1 cellular context compared by ENCODE assay signal in genomic region chr10:13340626-13341370, GRCh38.
A peak's percentile ranks its signal among the peaks of the same experiment; 100 is the strongest.
TF ChIP-seq lines count a peak whose summit lies in the region.

No MANE protein-coding gene starts in this region.

TF ChIP-seq in GM12878, 131 proteins besides CTCF, POLR2A, EP300 and RAD21 (continued from another document and continues in another):
- no peak for TF ChIP-seq ZBTB4 (CRISPR knock-in tag; IDR thresholded peaks at IDR 0.05)
- TF ChIP-seq ATF3 (IDR thresholded peaks at IDR 0.05; ENCODE audit: borderline replicate concordance, extremely low read depth, low read depth, low read length) = no peak
- no peak for TF ChIP-seq SRF (IDR thresholded peaks at IDR 0.05; ENCODE audit: low read depth in 2 of 2, low read length in 2 of 2)
- 0 out of 2 replicates have a peak, but pooled peaks have one; percentile 64 for TF ChIP-seq SIN3A (IDR thresholded peaks at IDR 0.05; ENCODE audit: low read depth, low read length)
- TF ChIP-seq USF1 (IDR thresholded peaks at IDR 0.05; ENCODE audit: borderline replicate concordance, extremely low read length, insufficient read depth, low read depth, low read length) = no peak
- TF ChIP-seq MEF2B (IDR thresholded peaks at IDR 0.05; ENCODE audit: partially characterized antibody, poor library complexity, severe bottlenecking) = peak; percentile 79
- 0 out of 2 replicates have a peak, but pooled peaks have one; percentile 47 for TF ChIP-seq MEF2A (IDR thresholded peaks at IDR 0.05; ENCODE audit: insufficient read depth, low read depth, low read length)
- TF ChIP-seq RCOR1 (conservative IDR thresholded peaks at IDR 0.05; ENCODE audit: low read depth, low read length) = no peak; the same call in 1 of the 2 replicates
- no peak for TF ChIP-seq ZNF24 (IDR thresholded peaks at IDR 0.05)
- TF ChIP-seq PKNOX1 (IDR thresholded peaks at IDR 0.05) = no peak
- peak; percentile 39 to 57; a peak in 2 of 4 replicates for TF ChIP-seq IKZF2 (IDR thresholded peaks at IDR 0.05)
- no peak for TF ChIP-seq EZH2 (IDR thresholded peaks at IDR 0.05; ENCODE audit: borderline replicate concordance, control insufficient read depth, low read depth, low read length)
- no peak for TF ChIP-seq SMAD1 (IDR thresholded peaks at IDR 0.05; ENCODE audit: low read depth, partially characterized antibody)
- 0 out of 2 replicates have a peak, but pooled peaks have one; percentile 25 for TF ChIP-seq PML (IDR thresholded peaks at IDR 0.05; ENCODE audit: low read length)
- TF ChIP-seq NKRF (conservative IDR thresholded peaks at IDR 0.05) = no peak
- TF ChIP-seq PAX5 (IDR thresholded peaks at IDR 0.05; ENCODE audit: borderline replicate concordance, low read depth, low read length) = no peak
- TF ChIP-seq KLF5 (IDR thresholded peaks at IDR 0.05; ENCODE audit: partially characterized antibody) = no peak
- TF ChIP-seq SPI1 (IDR thresholded peaks at IDR 0.05; ENCODE audit: borderline replicate concordance, insufficient read depth, low read depth, low read length) = no peak
- 0 out of 2 replicates have a peak, but pooled peaks have one; percentile 52 for TF ChIP-seq MXI1 (IDR thresholded peaks at IDR 0.05; ENCODE audit: low read depth, low read length)
- TF ChIP-seq NR2C2 (IDR thresholded peaks at IDR 0.05; ENCODE audit: borderline replicate concordance, control insufficient read depth, insufficient read length, low read depth) = no peak
- TF ChIP-seq HDAC2 (IDR thresholded peaks at IDR 0.05) = no peak
- no peak for TF ChIP-seq ZBTB33 (IDR thresholded peaks at IDR 0.05)
- TF ChIP-seq ZNF622 (IDR thresholded peaks at IDR 0.05) = no peak
- no peak for TF ChIP-seq PBX3 (IDR thresholded peaks at IDR 0.05; ENCODE audit: insufficient replicate concordance, low read depth, low read length)
- no peak for TF ChIP-seq FOS (IDR thresholded peaks at IDR 0.05; ENCODE audit: borderline replicate concordance, extremely low read depth, insufficient read length)
- TF ChIP-seq ZNF384 (IDR thresholded peaks at IDR 0.05; ENCODE audit: borderline replicate concordance, low read depth, low read length) = no peak
- TF ChIP-seq WRNIP1 (IDR thresholded peaks at IDR 0.05; ENCODE audit: borderline replicate concordance, low read depth, low read length) = no peak
- no peak for TF ChIP-seq FOXM1 (IDR thresholded peaks at IDR 0.05; ENCODE audit: low read depth, low read length)
- no peak for TF ChIP-seq POLR2AphosphoS5 (IDR thresholded peaks at IDR 0.05; ENCODE audit: low read length)
- TF ChIP-seq SKIL (IDR thresholded peaks at IDR 0.05; ENCODE audit: low read depth, poor library complexity, severe bottlenecking) = peak; percentile 84
- TF ChIP-seq TARDBP (IDR thresholded peaks at IDR 0.05; ENCODE audit: borderline replicate concordance) = no peak
- TF ChIP-seq CHD1 (IDR thresholded peaks at IDR 0.05; ENCODE audit: low read depth, low read length) = no peak
- no peak for TF ChIP-seq MYC (IDR thresholded peaks at IDR 0.05; ENCODE audit: insufficient read depth, insufficient read length, insufficient replicate concordance, low read length, severe bottlenecking)
- TF ChIP-seq BCLAF1 (IDR thresholded peaks at IDR 0.05) = no peak
- peak; percentile 31; the same call in 1 of the 2 replicates for TF ChIP-seq ATF2 (IDR thresholded peaks at IDR 0.05; ENCODE audit: low read length)
- TF ChIP-seq TCF12 (IDR thresholded peaks at IDR 0.05; ENCODE audit: low read depth, low read length) = peak; percentile 88
